2 cellular contexts compared by ENCODE assay signal in genomic region chr17:60159479-60159866, GRCh38.
TF ChIP-seq lines count a peak whose summit lies in the region.

No MANE protein-coding gene starts in this region.

TF ChIP-seq in K562, 482 proteins besides CTCF, POLR2A, EP300 and RAD21 (continued from another document and continues in another):
- TF ChIP-seq MLLT1 (IDR thresholded peaks at IDR 0.05) (no peak), GTF2A2 (tag; IDR thresholded peaks at IDR 0.05) (no peak), ZNF232 (CRISPR knock-in tag; IDR thresholded peaks at IDR 0.05) (no peak), ILF3 (IDR thresholded peaks at IDR 0.05; ENCODE audit: borderline replicate concordance) (no peak), SMARCA4 (IDR thresholded peaks at IDR 0.05) (no peak), NEUROD1 (IDR thresholded peaks at IDR 0.05; ENCODE audit: borderline replicate concordance, low read depth, low read length, partially characterized antibody) (no peak), BCL6 (CRISPR knock-in tag; IDR thresholded peaks at IDR 0.05) (no peak), CC2D1A (IDR thresholded peaks at IDR 0.05) (no peak), ZBTB7A (IDR thresholded peaks at IDR 0.05; ENCODE audit: borderline replicate concordance, control insufficient read depth, low read depth, low read length) (no peak), RFX5 (IDR thresholded peaks at IDR 0.05; ENCODE audit: low read depth, low read length) (no peak), ZNF3 (CRISPR knock-in tag; IDR thresholded peaks at IDR 0.05) (no peak), HLTF (IDR thresholded peaks at IDR 0.05) (no peak)
- TF ChIP-seq, protein P1, sequence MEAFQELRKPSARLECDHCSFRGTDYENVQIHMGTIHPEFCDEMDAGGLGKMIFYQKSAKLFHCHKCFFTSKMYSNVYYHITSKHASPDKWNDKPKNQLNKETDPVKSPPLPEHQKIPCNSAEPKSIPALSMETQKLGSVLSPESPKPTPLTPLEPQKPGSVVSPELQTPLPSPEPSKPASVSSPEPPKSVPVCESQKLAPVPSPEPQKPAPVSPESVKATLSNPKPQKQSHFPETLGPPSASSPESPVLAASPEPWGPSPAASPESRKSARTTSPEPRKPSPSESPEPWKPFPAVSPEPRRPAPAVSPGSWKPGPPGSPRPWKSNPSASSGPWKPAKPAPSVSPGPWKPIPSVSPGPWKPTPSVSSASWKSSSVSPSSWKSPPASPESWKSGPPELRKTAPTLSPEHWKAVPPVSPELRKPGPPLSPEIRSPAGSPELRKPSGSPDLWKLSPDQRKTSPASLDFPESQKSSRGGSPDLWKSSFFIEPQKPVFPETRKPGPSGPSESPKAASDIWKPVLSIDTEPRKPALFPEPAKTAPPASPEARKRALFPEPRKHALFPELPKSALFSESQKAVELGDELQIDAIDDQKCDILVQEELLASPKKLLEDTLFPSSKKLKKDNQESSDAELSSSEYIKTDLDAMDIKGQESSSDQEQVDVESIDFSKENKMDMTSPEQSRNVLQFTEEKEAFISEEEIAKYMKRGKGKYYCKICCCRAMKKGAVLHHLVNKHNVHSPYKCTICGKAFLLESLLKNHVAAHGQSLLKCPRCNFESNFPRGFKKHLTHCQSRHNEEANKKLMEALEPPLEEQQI (IDR thresholded peaks at IDR 0.05) = no peak
- TF ChIP-seq, protein P2, sequence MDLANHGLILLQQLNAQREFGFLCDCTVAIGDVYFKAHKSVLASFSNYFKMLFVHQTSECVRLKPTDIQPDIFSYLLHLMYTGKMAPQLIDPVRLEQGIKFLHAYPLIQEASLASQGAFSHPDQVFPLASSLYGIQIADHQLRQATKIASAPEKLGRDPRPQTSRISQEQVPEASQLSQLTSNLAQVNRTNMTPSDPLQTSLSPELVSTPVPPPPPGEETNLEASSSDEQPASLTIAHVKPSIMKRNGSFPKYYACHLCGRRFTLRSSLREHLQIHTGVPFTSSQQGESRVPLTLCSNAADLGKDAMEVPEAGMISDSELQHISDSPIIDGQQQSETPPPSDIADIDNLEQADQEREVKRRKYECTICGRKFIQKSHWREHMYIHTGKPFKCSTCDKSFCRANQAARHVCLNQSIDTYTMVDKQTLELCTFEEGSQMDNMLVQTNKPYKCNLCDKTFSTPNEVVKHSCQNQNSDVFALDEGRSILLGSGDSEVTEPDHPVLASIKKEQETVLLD (IDR thresholded peaks at IDR 0.05) = no peak

TF ChIP-seq in SK-N-SH, 30 proteins besides CTCF, POLR2A, EP300 and RAD21 (continued from another document):
- no peak for TF ChIP-seq USF2 (IDR thresholded peaks at IDR 0.05; ENCODE audit: borderline replicate concordance, low read depth, low read length)
TF ChIP-seq in SK-N-SH: peak in this region for 0.
